Comparison of ENCODE assay signal across 1 cellular context in the genomic region with DNA sequence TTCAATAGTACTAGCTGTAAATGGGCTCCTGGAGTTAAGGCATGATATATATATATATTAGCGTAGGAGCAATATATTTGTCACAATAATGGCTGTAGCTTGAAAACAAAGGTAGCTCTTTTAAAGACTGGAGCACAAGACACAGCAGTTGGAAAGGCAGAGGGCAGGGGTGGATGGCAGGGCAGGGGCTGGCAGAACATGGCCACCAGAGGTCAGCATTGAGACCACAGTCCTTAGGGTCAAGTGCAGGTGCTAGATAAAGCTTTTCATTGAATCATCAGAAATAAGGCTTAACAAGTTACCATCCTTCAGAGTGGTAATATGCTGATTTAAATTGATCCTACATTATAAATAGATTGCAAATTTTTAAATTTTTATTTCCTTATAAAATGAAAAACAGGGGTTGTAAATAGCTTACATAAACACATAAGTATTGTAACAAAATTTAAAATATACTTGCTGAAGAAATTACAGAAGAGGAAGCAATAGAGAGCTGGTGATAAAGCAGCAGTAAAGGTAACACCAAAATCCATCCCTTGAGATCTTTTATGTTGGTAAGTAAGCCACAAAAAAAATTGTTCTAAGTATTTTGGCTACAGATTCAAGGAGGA.
TF ChIP-seq lines count a peak whose summit lies in the region.

No MANE protein-coding gene starts in this region.

TF ChIP-seq in GM23338, 12 proteins besides CTCF, POLR2A, EP300 and RAD21 (continued from another document):
- TF ChIP-seq, protein P1, sequence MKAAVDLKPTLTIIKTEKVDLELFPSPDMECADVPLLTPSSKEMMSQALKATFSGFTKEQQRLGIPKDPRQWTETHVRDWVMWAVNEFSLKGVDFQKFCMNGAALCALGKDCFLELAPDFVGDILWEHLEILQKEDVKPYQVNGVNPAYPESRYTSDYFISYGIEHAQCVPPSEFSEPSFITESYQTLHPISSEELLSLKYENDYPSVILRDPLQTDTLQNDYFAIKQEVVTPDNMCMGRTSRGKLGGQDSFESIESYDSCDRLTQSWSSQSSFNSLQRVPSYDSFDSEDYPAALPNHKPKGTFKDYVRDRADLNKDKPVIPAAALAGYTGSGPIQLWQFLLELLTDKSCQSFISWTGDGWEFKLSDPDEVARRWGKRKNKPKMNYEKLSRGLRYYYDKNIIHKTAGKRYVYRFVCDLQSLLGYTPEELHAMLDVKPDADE (IDR thresholded peaks at IDR 0.05) = no peak
